In the genomic region with DNA sequence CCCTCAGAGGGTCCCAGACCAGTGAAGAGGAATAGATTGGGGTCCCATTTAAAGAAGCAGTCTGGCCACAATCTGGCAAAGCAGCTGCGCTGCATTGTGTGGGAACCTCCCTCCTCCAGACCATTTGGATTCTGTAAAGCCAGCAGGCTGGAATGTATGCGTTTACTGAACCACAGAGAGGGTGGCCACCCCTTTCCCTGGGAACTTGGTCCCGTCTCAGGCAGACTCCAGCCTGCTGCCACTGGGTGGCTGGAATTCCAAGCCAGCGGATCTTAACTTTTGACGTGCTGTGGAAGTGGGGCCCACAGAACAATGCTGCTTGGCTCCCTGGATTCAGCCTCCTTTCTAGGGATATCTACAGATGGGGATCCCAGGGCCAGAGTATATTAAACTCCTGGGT, we compare ENCODE assay signal across 18 cellular contexts.
"Had no signal": no experiment of that assay in that cellular context is flagged by ENCODE, and none has a peak within 500 bp of the region (broad histone marks: within the 10 kb centered on the region; RNA-seq: fewer than 3 reads in every experiment).

No MANE protein-coding gene starts in this region.

- H3K9me3 ChIP-seq: esophagus squamous epithelium, gastroesophageal sphincter, pancreas, suprapubic skin, thyroid gland had no signal

- H3K4me3 Mint-ChIP-seq: effector memory CD8-positive, alpha-beta T cell; naive thymus-derived CD8-positive, alpha-beta T cell; type B pancreatic cell had no signal

- H3K27ac Mint-ChIP-seq: effector memory CD8-positive, alpha-beta T cell; naive thymus-derived CD8-positive, alpha-beta T cell; progenitor cell of endocrine pancreas; type B pancreatic cell had no signal

- H3K4me1 ChIP-seq: esophagus squamous epithelium, gastroesophageal sphincter, pancreas, suprapubic skin, thyroid gland had no signal

- H3K27ac ChIP-seq: esophagus squamous epithelium, gastroesophageal sphincter, pancreas, suprapubic skin, thyroid gland had no signal

- H3K4me2 ChIP-seq: smooth muscle cell had no signal

- ATAC-seq: effector memory CD8-positive, alpha-beta T cell; gastroesophageal sphincter; left colon; mucosa of descending colon; naive thymus-derived CD8-positive, alpha-beta T cell; pancreas; right cardiac atrium; stimulated activated naive CD8-positive, alpha-beta T cell treated with anti-CD3 and anti-CD28 coated beads, Interleukin-15, Interleukin-2, amounts not matched to agents 100 U/mL and 50 U/mL, for 24 hours had no signal

- H3K4me1 Mint-ChIP-seq: naive thymus-derived CD8-positive, alpha-beta T cell had no signal

- H3K4me3 ChIP-seq: esophagus squamous epithelium, gastroesophageal sphincter, mucosa of descending colon, pancreas, smooth muscle cell, suprapubic skin, thyroid gland had no signal

- H3K27me3 ChIP-seq: esophagus squamous epithelium, gastroesophageal sphincter, pancreas, suprapubic skin, thyroid gland had no signal

- H3K36me3 Mint-ChIP-seq: type B pancreatic cell had no signal

- H3K36me3 ChIP-seq: esophagus squamous epithelium, gastroesophageal sphincter, pancreas, suprapubic skin, thyroid gland had no signal

- H3K9me3 Mint-ChIP-seq: type B pancreatic cell had no signal

- DNase-seq: effector memory CD8-positive, alpha-beta T cell; esophagus squamous epithelium; foreskin fibroblast; glutamatergic neuron; left colon; mucosa of descending colon; naive thymus-derived CD8-positive, alpha-beta T cell; occipital lobe; right cardiac atrium; stimulated activated CD4-positive, alpha-beta T cell treated with anti-CD3 and anti-CD28 coated beads, Interleukin-2, amount 100 ng/mL, for 48 hours; stimulated activated naive CD8-positive, alpha-beta T cell treated with anti-CD3 and anti-CD28 coated beads, Interleukin-15, Interleukin-2, amounts not matched to agents 100 U/mL and 50 U/mL, for 24 hours; thyroid gland had no signal

- H3K27me3 Mint-ChIP-seq: effector memory CD8-positive, alpha-beta T cell; naive thymus-derived CD8-positive, alpha-beta T cell; progenitor cell of endocrine pancreas; type B pancreatic cell had no signal
